Comparison of ENCODE assay signal across 8 cellular contexts in the genomic region with DNA sequence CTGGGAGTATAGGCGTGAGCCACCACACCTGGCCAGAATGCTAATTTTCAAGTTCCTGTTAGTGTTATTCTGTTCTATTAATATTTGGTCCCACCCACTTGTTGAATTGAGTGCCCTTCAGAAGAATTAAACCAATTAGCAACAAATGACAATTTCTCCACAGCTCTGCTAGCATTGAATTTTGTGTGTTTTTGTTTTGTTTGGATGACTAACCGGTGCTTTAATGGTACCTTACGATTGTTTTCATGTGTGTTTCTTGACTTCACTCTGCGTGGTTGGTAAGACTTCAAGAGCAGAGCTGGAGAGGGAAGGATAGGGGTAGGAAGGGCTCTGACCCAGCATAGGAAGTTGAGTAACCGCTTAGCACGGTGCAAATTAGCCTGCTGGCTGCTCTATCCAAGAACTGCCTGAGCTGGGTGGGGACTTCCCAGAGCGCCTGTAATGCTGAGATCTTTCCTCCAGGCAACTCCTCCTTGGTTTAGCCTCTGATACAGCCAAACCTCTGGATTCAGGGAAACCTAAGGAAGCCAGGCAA. TPM values are rescaled to one million over a fixed set of nuclear protein-coding genes. Genes with fewer than 3 reads are reported as not detected.
DNase-seq lines count a peak whose midpoint lies in the region; ATAC-seq and TF ChIP-seq lines count a peak whose summit lies in the region.

No MANE protein-coding gene starts in this region.

- H3K9me3 ChIP-seq in DND-41 (ENCODE audit: insufficient read depth, low read length, severe bottlenecking) (no peaks in the 10 kb centered on the region), Karpas-422 (ENCODE audit: low read length) (no peaks in the 10 kb centered on the region)

- H3K9me3 Mint-ChIP-seq in activated CD4-positive, alpha-beta memory T cell treated with anti-CD3 and anti-CD28 coated beads, Interleukin-2, amount 10 ng/mL, durations not matched to agents 7 days and 5 days = no peaks in the 10 kb centered on the region
- no peaks in the 10 kb centered on the region for H3K9me3 Mint-ChIP-seq in naive thymus-derived CD8-positive, alpha-beta T cell

- H3K27me3 ChIP-seq in DND-41 (ENCODE audit: insufficient read depth, low read length, poor library complexity) (no peaks in the 10 kb centered on the region), Karpas-422 (ENCODE audit: low read length) (no peaks in the 10 kb centered on the region)

- H3K36me3 ChIP-seq in DND-41 (ENCODE audit: insufficient read depth, low read length) (peaks cover 37% of the 10 kb centered on the region), Karpas-422 (ENCODE audit: insufficient read depth, low read length) (peaks cover 12% of the 10 kb centered on the region; the same call in 1 of the 2 replicates)

- ATAC-seq in DND-41 (ENCODE audit: insufficient read depth, low read depth) (no peak), esophagus mucosa (peak; percentile 63), HG03025 (IDR thresholded peaks at IDR 0.05; ENCODE audit: low FRiP score, unreplicated experiment) (no peak)
- ATAC-seq in naive thymus-derived CD8-positive, alpha-beta T cell = no peak

- H3K4me2 ChIP-seq in DND-41 (ENCODE audit: insufficient read depth, low read length) (peak overlapping the region; percentile 26; the same call in 1 of the 2 replicates), Karpas-422 (ENCODE audit: low read depth, low read length, poor library complexity, severe bottlenecking) (peak overlapping the region; percentile 57)

- H3K4me1 Mint-ChIP-seq in activated CD4-positive, alpha-beta memory T cell treated with anti-CD3 and anti-CD28 coated beads, Interleukin-2, amount 10 ng/mL, durations not matched to agents 7 days and 5 days = peaks cover 57% of the 10 kb centered on the region
- H3K4me1 Mint-ChIP-seq in naive thymus-derived CD8-positive, alpha-beta T cell = peaks cover 28 to 70% (median 65%) of the 10 kb centered on the region in 4 donors

- DNase-seq in DND-41 = no peak
- DNase-seq in Karpas-422 = peak; percentile 59
- DNase-seq in activated CD4-positive, alpha-beta memory T cell treated with anti-CD3 and anti-CD28 coated beads, Interleukin-2, amount 10 ng/mL, durations not matched to agents 7 days and 5 days = peak; percentile 56
- peak; percentile 30 to 71 (median 48) for DNase-seq in naive thymus-derived CD8-positive, alpha-beta T cell
- DNase-seq in DMS153 treated with DMSO at 0.1 percent for 48 hours (lab: John Stamatoyannopoulos, UW; ENCODE audit: unreplicated experiment) = no peak
- no peak for DNase-seq in GOT3 (lab: John Stamatoyannopoulos, UW)

- POLR2A ChIA-PET in activated CD4-positive, alpha-beta memory T cell treated with anti-CD3 and anti-CD28 coated beads, Interleukin-2, amount 10 ng/mL, durations not matched to agents 7 days and 5 days (lab: Charles Lee) = interaction anchor here (0.6 to 8.2 kb wide), 11 partner anchors 10 to 179 kb away, joined by 3 to 93 read pairs (median 4); a partner anchor contains a TSS
- POLR2A ChIA-PET in naive thymus-derived CD8-positive, alpha-beta T cell (lab: Charles Lee) = interaction anchor here (0.7 to 9.9 kb wide), 7 partner anchors 11 to 54 kb away, joined by 3 to 102 read pairs (median 5); a partner anchor contains a TSS

- CTCF ChIA-PET in activated CD4-positive, alpha-beta memory T cell treated with anti-CD3 and anti-CD28 coated beads, Interleukin-2, amount 10 ng/mL, durations not matched to agents 7 days and 5 days (lab: Charles Lee) = interaction anchor here (1.5 kb wide), 1 partner anchor 9 kb away, joined by 3 read pairs; no protein-coding TSS in a partner anchor

- H3K9me2 ChIP-seq in Karpas-422 (replicated peaks; ENCODE audit: insufficient read depth, low read length) = no peaks in the 10 kb centered on the region

- H3K27ac Mint-ChIP-seq in activated CD4-positive, alpha-beta memory T cell treated with anti-CD3 and anti-CD28 coated beads, Interleukin-2, amount 10 ng/mL, durations not matched to agents 7 days and 5 days = peak overlapping the region; percentile 97
- H3K27ac Mint-ChIP-seq in naive thymus-derived CD8-positive, alpha-beta T cell = peak overlapping the region; percentile 87 to 99 (median 98)

- H3K4me1 ChIP-seq in DND-41 (ENCODE audit: insufficient read depth, low read length) (peaks cover 44% of the 10 kb centered on the region), Karpas-422 (ENCODE audit: low read length) (peaks cover 50% of the 10 kb centered on the region)

- no peaks in the 10 kb centered on the region for H3K27me3 Mint-ChIP-seq in activated CD4-positive, alpha-beta memory T cell treated with anti-CD3 and anti-CD28 coated beads, Interleukin-2, amount 10 ng/mL, durations not matched to agents 7 days and 5 days
- no peaks in the 10 kb centered on the region for H3K27me3 Mint-ChIP-seq in naive thymus-derived CD8-positive, alpha-beta T cell

- no peak overlapping the region for H3K4me3 ChIP-seq in DND-41 (ENCODE audit: low read depth in 1 of 2, low read length in 2 of 2)
- peak overlapping the region; percentile 56; the same call in 1 of the 2 replicates for H3K4me3 ChIP-seq in Karpas-422 (ENCODE audit: low read length)

- H2AFZ ChIP-seq in DND-41 (ENCODE audit: low read depth, low read length) (no peak overlapping the region), Karpas-422 (ENCODE audit: low read length) (no peak overlapping the region)

- H3K36me3 Mint-ChIP-seq in activated CD4-positive, alpha-beta memory T cell treated with anti-CD3 and anti-CD28 coated beads, Interleukin-2, amount 10 ng/mL, durations not matched to agents 7 days and 5 days (ENCODE audit: low read depth) = peaks cover 53% of the 10 kb centered on the region
- H3K36me3 Mint-ChIP-seq in naive thymus-derived CD8-positive, alpha-beta T cell = peaks cover 0 to 43% (median 6%) of the 10 kb centered on the region in 3 donors

- H3K9ac ChIP-seq in DND-41 (ENCODE audit: low read depth, low read length) (peak overlapping the region; percentile 21; the same call in 1 of the 2 replicates), Karpas-422 (ENCODE audit: low read length) (peak overlapping the region; percentile 72)

- H3K79me2 ChIP-seq in DND-41 (ENCODE audit: insufficient read depth, low read length) (peaks cover 82% of the 10 kb centered on the region), Karpas-422 (ENCODE audit: low read length) (peaks cover 82% of the 10 kb centered on the region)

- peak overlapping the region; percentile 77 for H3K4me3 Mint-ChIP-seq in activated CD4-positive, alpha-beta memory T cell treated with anti-CD3 and anti-CD28 coated beads, Interleukin-2, amount 10 ng/mL, durations not matched to agents 7 days and 5 days
- peak overlapping the region; percentile 76 to 90 (median 86) for H3K4me3 Mint-ChIP-seq in naive thymus-derived CD8-positive, alpha-beta T cell

- H3K27ac ChIP-seq in DND-41 (ENCODE audit: low read length) (peak overlapping the region; percentile 85), Karpas-422 (ENCODE audit: low read length) (peak overlapping the region; percentile 87)

- peaks cover 34% of the 10 kb centered on the region for H4K20me1 ChIP-seq in DND-41 (ENCODE audit: insufficient read depth, low read length)
- H4K20me1 ChIP-seq in Karpas-422 (ENCODE audit: insufficient read depth, low read depth, low read length) = 0 out of 2 replicates have a peak, but pooled peaks cover 4% of the 10 kb centered on the region

- no peak for TF ChIP-seq CTCF in DND-41 (IDR thresholded peaks at IDR 0.05; ENCODE audit: borderline replicate concordance, extremely low read depth, low read length, poor library complexity, severe bottlenecking)

RNA-seq across cellular contexts. Expression of a gene that starts 4.6 kb away (rescaled TPM):
- 146 and 305 TPM in 2 replicates for total RNA-seq in Karpas-422 (2014; rRNA removed; shearing (Covaris generic); ENCODE audit: low replicate concordance)
- total RNA-seq in activated CD4-positive, alpha-beta memory T cell treated with anti-CD3 and anti-CD28 coated beads, Interleukin-2, amount 10 ng/mL, durations not matched to agents 7 days and 5 days = 100 to 1,000 TPM; 396 to 397 TPM
- total RNA-seq in esophagus mucosa = 53.0 TPM
- total RNA-seq in naive thymus-derived CD8-positive, alpha-beta T cell = 100 to 1,000 TPM; 165 to 170 TPM
- 100 to 1,000 TPM; 597 to 712 (median 662) TPM for polyA plus RNA-seq in naive thymus-derived CD8-positive, alpha-beta T cell

RNA-seq across cellular contexts. Expression of a gene that starts 29.3 kb away (rescaled TPM):
- total RNA-seq in Karpas-422 (2014; rRNA removed; shearing (Covaris generic); ENCODE audit: low replicate concordance) = 14.2 and 43.0 TPM in 2 replicates
- 100 to 1,000 TPM in 1 of 2 experiments, 10 to 100 TPM in 1; 93.8 to 103 TPM for total RNA-seq in activated CD4-positive, alpha-beta memory T cell treated with anti-CD3 and anti-CD28 coated beads, Interleukin-2, amount 10 ng/mL, durations not matched to agents 7 days and 5 days
- 94.4 TPM for total RNA-seq in esophagus mucosa
- 10 to 100 TPM; 70.2 to 75.1 TPM for total RNA-seq in naive thymus-derived CD8-positive, alpha-beta T cell
- 10 to 100 TPM; 24.0 to 35.6 (median 33.4) TPM for polyA plus RNA-seq in naive thymus-derived CD8-positive, alpha-beta T cell

RNA-seq across cellular contexts. Expression of a gene that starts 29.7 kb away (rescaled TPM):
- total RNA-seq in Karpas-422 (2014; rRNA removed; shearing (Covaris generic); ENCODE audit: low replicate concordance) = 63.7 and 81.8 TPM in 2 replicates
- total RNA-seq in activated CD4-positive, alpha-beta memory T cell treated with anti-CD3 and anti-CD28 coated beads, Interleukin-2, amount 10 ng/mL, durations not matched to agents 7 days and 5 days = 100 to 1,000 TPM; 104 to 106 TPM
- total RNA-seq in esophagus mucosa = 98.9 TPM
- 10 to 100 TPM; 61.7 to 74.6 TPM for total RNA-seq in naive thymus-derived CD8-positive, alpha-beta T cell
- 100 to 1,000 TPM; 151 to 216 (median 170) TPM for polyA plus RNA-seq in naive thymus-derived CD8-positive, alpha-beta T cell

RNA-seq across cellular contexts. Expression of a gene that starts 53.4 kb away (rescaled TPM):
- total RNA-seq in Karpas-422 (2014; rRNA removed; shearing (Covaris generic); ENCODE audit: low replicate concordance) = 36.8 and 39.4 TPM in 2 replicates
- total RNA-seq in activated CD4-positive, alpha-beta memory T cell treated with anti-CD3 and anti-CD28 coated beads, Interleukin-2, amount 10 ng/mL, durations not matched to agents 7 days and 5 days = 10 to 100 TPM; 63.8 to 68.9 TPM
- 182 TPM for total RNA-seq in esophagus mucosa
- 10 to 100 TPM; 45.5 to 47.2 TPM for total RNA-seq in naive thymus-derived CD8-positive, alpha-beta T cell
- polyA plus RNA-seq in naive thymus-derived CD8-positive, alpha-beta T cell = 10 to 100 TPM; 42.7 to 74.8 (median 63.6) TPM

RNA-seq across cellular contexts. Expression of a gene that starts 59.5 kb away (rescaled TPM):
- 2.5 and 7.6 TPM in 2 replicates for total RNA-seq in Karpas-422 (2014; rRNA removed; shearing (Covaris generic); ENCODE audit: low replicate concordance)
- total RNA-seq in activated CD4-positive, alpha-beta memory T cell treated with anti-CD3 and anti-CD28 coated beads, Interleukin-2, amount 10 ng/mL, durations not matched to agents 7 days and 5 days = 1 to 10 TPM; 6.6 to 7.5 TPM
- 4.0 TPM for total RNA-seq in esophagus mucosa
- 10 to 100 TPM; 11.5 to 13.8 TPM for total RNA-seq in naive thymus-derived CD8-positive, alpha-beta T cell
- 1 to 10 TPM; 2.0 to 3.9 (median 3.2) TPM for polyA plus RNA-seq in naive thymus-derived CD8-positive, alpha-beta T cell

Comparison
In these comparisons a context has a peak if more than half of its experiments do, and no peak if none do; other contexts are left out.
1. DNase-seq: peak in Karpas-422 (single experiment), activated CD4-positive, alpha-beta memory T cell treated with anti-CD3 and anti-CD28 coated beads, Interleukin-2, amount 10 ng/mL, durations not matched to agents 7 days and 5 days (single experiment) and naive thymus-derived CD8-positive, alpha-beta T cell (10 of 10); none in DND-41 (single experiment), DMS153 treated with DMSO at 0.1 percent for 48 hours (single experiment) and GOT3 (single experiment).